10 cellular contexts compared by ENCODE assay signal in the genomic region with DNA sequence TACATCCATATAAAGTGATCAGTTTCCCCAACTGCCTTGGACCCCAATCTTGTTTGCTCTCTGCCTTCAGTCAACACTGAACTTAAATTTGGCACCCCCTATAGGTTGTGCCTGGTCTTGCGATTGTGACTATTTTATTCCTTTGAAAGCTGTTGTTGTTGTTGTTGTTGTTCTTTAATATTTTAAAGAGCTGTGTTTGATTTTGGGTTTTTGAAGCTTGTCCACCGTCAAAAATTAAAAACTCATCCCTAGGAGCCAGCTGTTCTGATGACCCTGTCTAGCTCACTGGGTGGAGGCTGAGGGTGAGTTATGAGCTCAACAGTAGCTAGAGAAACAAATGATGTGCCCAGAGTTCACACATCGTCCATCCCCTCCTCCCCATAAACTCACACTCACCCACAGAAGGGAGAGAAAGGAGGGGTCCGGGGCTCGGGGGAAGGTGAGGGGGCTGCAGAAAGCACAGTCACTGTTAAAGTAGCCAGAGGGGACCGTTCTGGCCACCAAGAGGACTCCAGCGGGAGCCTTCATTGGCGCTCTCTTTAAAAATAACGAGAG. TPM values are rescaled to one million over a fixed set of nuclear protein-coding genes. Genes with fewer than 3 reads are reported as not detected.
A peak's percentile ranks its signal among the peaks of the same experiment; 100 is the strongest.
DNase-seq lines count a peak whose midpoint lies in the region; ATAC-seq, FAIRE-seq and TF ChIP-seq lines count a peak whose summit lies in the region.
"Had no signal": no experiment of that assay in that cellular context is flagged by ENCODE, and none has a peak within 500 bp of the region (broad histone marks: within the 10 kb centered on the region; RNA-seq: fewer than 3 reads in every experiment).

No MANE protein-coding gene starts in this region.

- no peak overlapping the region for H3K23ac ChIP-seq in H9 (ENCODE audit: insufficient read length, low read depth, low read length)

- no peak overlapping the region for H3K4ac ChIP-seq in H9 (ENCODE audit: low read depth, low read length)

- ATAC-seq in HG03108 (IDR thresholded peaks at IDR 0.05; ENCODE audit: unreplicated experiment): no peak

- H3K23me2 ChIP-seq in H9 (ENCODE audit: insufficient read length, low read depth, low read length, poor library complexity, severe bottlenecking): peaks cover 22% of the 10 kb centered on the region

- CTCF ChIA-PET in AG04450 (lab: Charles Lee): interaction anchor here (0.9 to 2.8 kb wide), 6 partner anchors 9 to 593 kb away, joined by 3 to 16 read pairs (median 3); no protein-coding TSS in a partner anchor

- H3T11ph ChIP-seq in H9 (ENCODE audit: low read length): no peak overlapping the region

- POLR2A ChIA-PET in AG04450 (lab: Yijun Ruan, JAX): interaction anchor here (0.7 kb wide), 1 partner anchor 14 kb away, joined by 3 read pairs; no protein-coding TSS in a partner anchor

- peaks cover 97% of the 10 kb centered on the region for H3K27me3 ChIP-seq in AG04450 (ENCODE audit: control insufficient read depth, insufficient read depth, low read length)
- H3K27me3 ChIP-seq in H9 (ENCODE audit: insufficient read depth, low read length): peaks cover 93% of the 10 kb centered on the region
- H3K27me3 ChIP-seq in iPS-18a (ENCODE audit: control insufficient read depth, insufficient read depth, low read length): peaks cover 100% of the 10 kb centered on the region

- H3K9me3 ChIP-seq in AG04450 (ENCODE audit: control insufficient read depth, insufficient read depth, low read length) (peaks cover 20% of the 10 kb centered on the region), H9 (ENCODE audit: control insufficient read depth, low read depth, low read length) (no peaks in the 10 kb centered on the region), iPS-18a (ENCODE audit: control insufficient read depth, low read depth, low read length) (no peaks in the 10 kb centered on the region)

- H3K14ac ChIP-seq in H9 (ENCODE audit: insufficient read depth, low read length): no peak overlapping the region

- DNase-seq in AG04450 (ENCODE audit: low read depth, low spot score) (no peak), H9 (peak; percentile 44), RCC 7860 (ENCODE audit: low spot score) (no peak), ecto neural progenitor cell (ENCODE audit: low spot score) (no peak), GM19239 (ENCODE audit: insufficient read length, low spot score) (no peak)
- no peak for DNase-seq in activated naive CD4-positive, alpha-beta T cell treated with Interleukin-2 at 50 U/mL for 16 hours
- DNase-seq: head of caudate nucleus had no signal

- peak overlapping the region; percentile 31 for H3K4me2 ChIP-seq in H9 (ENCODE audit: insufficient read depth, insufficient read length, low read length)

- TF ChIP-seq CTCF in AG04450 (IDR thresholded peaks at IDR 0.05; ENCODE audit: low read depth, low read length) (peak; percentile 28), H9 (conservative IDR thresholded peaks at IDR 0.05) (peak; percentile 78)

- no peaks in the 10 kb centered on the region for H3K79me2 ChIP-seq in H9 (ENCODE audit: insufficient read depth, low read length)

- H4K5ac ChIP-seq in H9 (ENCODE audit: insufficient read length, low read depth, low read length): no peak overlapping the region

- no peak overlapping the region for H2AK5ac ChIP-seq in H9 (ENCODE audit: insufficient read length, low read length)

- no peak overlapping the region for H2AFZ ChIP-seq in H9 (ENCODE audit: low read length)

- H3K9ac ChIP-seq in H9 (ENCODE audit: extremely low read depth, insufficient read length, low read length) (no peak overlapping the region), iPS-18a (ENCODE audit: low read length) (no peak overlapping the region)

- H2BK120ac ChIP-seq in H9 (ENCODE audit: low read depth, low read length, poor library complexity, severe bottlenecking): no peak overlapping the region

- H2BK20ac ChIP-seq in H9 (ENCODE audit: low read depth, low read length, poor library complexity, severe bottlenecking): no peak overlapping the region

- H4K8ac ChIP-seq in H9 (replicated peaks; ENCODE audit: insufficient read length, low read depth, low read length): no peak overlapping the region

- H3K27ac Mint-ChIP-seq in H9: no peak overlapping the region
- H3K27ac Mint-ChIP-seq: activated T-helper 2 cell treated with anti-CD3 and anti-CD28 coated beads, Interferon-gamma antibody, Interleukin-2, Interleukin-4, amounts not matched to agents 10 μg/mL and 5 μg/mL and 100 μg/mL, durations not matched to agents 14 hours and 24 hours and 36 hours had no signal

- H3K56ac ChIP-seq in H9 (ENCODE audit: insufficient read length, low read depth, low read length): no peak overlapping the region

- no peaks in the 10 kb centered on the region for H3K36me3 ChIP-seq in iPS-18a (ENCODE audit: control insufficient read depth, low read depth, low read length)

- H4K20me1 ChIP-seq in H9 (ENCODE audit: control insufficient read depth, insufficient read depth, insufficient read length): no peaks in the 10 kb centered on the region

- H3K18ac ChIP-seq in H9 (ENCODE audit: insufficient read length, low read depth, low read length): no peak overlapping the region

- H3K9me3 Mint-ChIP-seq in H9: peaks cover 0 to 13% of the 10 kb centered on the region in 2 experiments; a peak in 2 of 5 replicates

- no peak overlapping the region for H3K4me3 ChIP-seq in AG04450 (ENCODE audit: low read depth, low read length)
- H3K4me3 ChIP-seq in iPS-18a (ENCODE audit: low read length): peak overlapping the region; percentile 46

- H3K27me3 Mint-ChIP-seq in H9 (ENCODE audit: low read depth): no peaks in the 10 kb centered on the region; the same call in 1 of the 2 replicates

- H3K27ac ChIP-seq in AG04450 (ENCODE audit: low read depth, low read length): no peak overlapping the region
- H3K27ac ChIP-seq in H9 (ENCODE audit: insufficient read length, low read depth, low read length): no peak overlapping the region
- H3K27ac ChIP-seq in iPS-18a (ENCODE audit: low read length): no peak overlapping the region

- H2BK15ac ChIP-seq in H9 (ENCODE audit: low read depth, low read length): no peak overlapping the region

- H4K91ac ChIP-seq in H9 (ENCODE audit: insufficient read length, low read depth, low read length): no peak overlapping the region

- H2BK5ac ChIP-seq in H9 (ENCODE audit: insufficient read length, low read length): no peak overlapping the region

- peak; percentile 38 for FAIRE-seq in RCC 7860 (lab: Jason Lieb, UNC)
- FAIRE-seq in GM19239 (lab: Jason Lieb, UNC): no peak

- H3K36me3 Mint-ChIP-seq in H9 (ENCODE audit: insufficient read depth in 1 of 3, low read depth in 3 of 3): no peaks in the 10 kb centered on the region

- H3K4me1 Mint-ChIP-seq in H9: peaks cover 39 to 67% of the 10 kb centered on the region in 2 experiments

- no CpG with 5 or more reads among the region's 9 CpGs for WGBS in H9 (ENCODE audit: extremely low coverage, insufficient read length, low lambda C conversion rate)

- H3K4me1 ChIP-seq in H9 (ENCODE audit: insufficient read depth, low read length) (peaks cover 2% of the 10 kb centered on the region; the same call in 1 of the 2 replicates), iPS-18a (ENCODE audit: control insufficient read depth, low read depth, low read length) (peaks cover 20% of the 10 kb centered on the region)

- H3K79me1 ChIP-seq in H9 (ENCODE audit: insufficient read depth, low read depth, low read length, poor library complexity, severe bottlenecking): no peaks in the 10 kb centered on the region

- H2BK12ac ChIP-seq in H9 (ENCODE audit: insufficient read length, low read depth, low read length): no peak overlapping the region

- peak overlapping the region in 1 of 2 experiments; percentile 68; a peak in 3 of 5 replicates for H3K4me3 Mint-ChIP-seq in H9

RNA-seq across cellular contexts. Expression of a gene that starts 4.0 kb away (rescaled TPM):
- not detected in 2 replicates for polyA plus RNA-seq in AG04450 (2011; rRNA removed)
- not detected in 2 replicates for polyA minus RNA-seq in AG04450 (2011; rRNA and poly(A)+ RNA removed)
- total RNA-seq in H9 (2021): 0.07 TPM in 1 of 2 replicates, not detected in the other
- total RNA-seq: activated T-helper 2 cell treated with anti-CD3 and anti-CD28 coated beads, Interferon-gamma antibody, Interleukin-2, Interleukin-4, amounts not matched to agents 10 μg/mL and 5 μg/mL and 100 μg/mL, durations not matched to agents 14 hours and 24 hours and 36 hours had no signal
